ENCODE assay signal across 28 cellular contexts in genomic region chr13:24718192-24718965, GRCh38. TPM values are rescaled to one million over a fixed set of nuclear protein-coding genes. Genes with fewer than 3 reads are reported as not detected.
"Had no signal": no experiment of that assay in that cellular context is flagged by ENCODE, and none has a peak within 500 bp of the region (broad histone marks: within the 10 kb centered on the region; RNA-seq: fewer than 3 reads in every experiment).

No MANE protein-coding gene starts in this region.

- H3K9me3 ChIP-seq: gastrocnemius medialis, mucosa of descending colon, pancreas, right lobe of liver, spleen, testis, tibial nerve had no signal

- DNase-seq: cortex of kidney; dorsolateral prefrontal cortex; effector CD8-positive, alpha-beta T cell; gastrocnemius medialis; kidney; left cardiac atrium; mucosa of descending colon; natural killer cell; occipital lobe; pancreas; right lobe of liver; spleen; stimulated activated CD4-positive, alpha-beta T cell treated with anti-CD3 and anti-CD28 coated beads, Interleukin-15, amount 100 ng/mL, for 24 hours; stimulated activated CD4-positive, alpha-beta T cell treated with anti-CD3 and anti-CD28 coated beads, Interleukin-1b, Interleukin-23, amount 100 ng/mL, for 48 hours; stimulated activated CD4-positive, alpha-beta T cell treated with anti-CD3 and anti-CD28 coated beads, Interleukin-4, amount 100 ng/mL, for 24 hours; testis had no signal

- H3K9me3 Mint-ChIP-seq: central memory CD8-positive, alpha-beta T cell; natural killer cell; neural crest cell; stimulated activated memory B cell treated with anti-CD40 and anti-IgM and Interleukin-4, amounts not matched to agents 10 μg/mL and 1 μg/mL and 100 μg/mL, for 72 hours; stimulated activated naive CD8-positive, alpha-beta T cell treated with anti-CD3 and anti-CD28 coated beads, Interleukin-15, Interleukin-2, amounts not matched to agents 100 ng/mL and 50 ng/mL, for 24 hours had no signal

- H3K27ac ChIP-seq: dorsolateral prefrontal cortex, gastrocnemius medialis, pancreas, right lobe of liver, spleen, testis, tibial nerve had no signal

- H3K36me3 Mint-ChIP-seq: natural killer cell; stimulated activated memory B cell treated with anti-CD40 and anti-IgM and Interleukin-4, amounts not matched to agents 10 μg/mL and 1 μg/mL and 100 μg/mL, for 72 hours had no signal

- H3K4me3 Mint-ChIP-seq: central memory CD8-positive, alpha-beta T cell; natural killer cell; neural crest cell; stimulated activated memory B cell treated with anti-CD40 and anti-IgM and Interleukin-4, amounts not matched to agents 10 μg/mL and 1 μg/mL and 100 μg/mL, for 72 hours; stimulated activated naive CD8-positive, alpha-beta T cell treated with anti-CD3 and anti-CD28 coated beads, Interleukin-15, Interleukin-2, amounts not matched to agents 100 ng/mL and 50 ng/mL, for 24 hours had no signal

- H3K36me3 ChIP-seq: gastrocnemius medialis, pancreas, right lobe of liver, spleen, tibial nerve had no signal

- ATAC-seq: gastrocnemius medialis; mucosa of descending colon; natural killer cell; pancreas; stimulated activated memory B cell treated with anti-CD40 and anti-IgM and Interleukin-4, amounts not matched to agents 10 μg/mL and 1 μg/mL and 100 μg/mL, for 72 hours had no signal

- H3K27ac Mint-ChIP-seq: natural killer cell; progenitor cell of endocrine pancreas; stimulated activated memory B cell treated with anti-CD40 and anti-IgM and Interleukin-4, amounts not matched to agents 10 μg/mL and 1 μg/mL and 100 μg/mL, for 72 hours; stimulated activated naive CD8-positive, alpha-beta T cell treated with anti-CD3 and anti-CD28 coated beads, Interleukin-15, Interleukin-2, amounts not matched to agents 100 ng/mL and 50 ng/mL, for 24 hours had no signal

- H3K27me3 ChIP-seq: gastrocnemius medialis, right lobe of liver, testis, tibial nerve had no signal

- H3K4me1 ChIP-seq: pancreas, right lobe of liver, spleen, testis, tibial nerve had no signal

- H3K4me3 ChIP-seq: dorsolateral prefrontal cortex, gastrocnemius medialis, mucosa of descending colon, pancreas, right lobe of liver, spleen, tibial nerve had no signal

- H3K4me1 Mint-ChIP-seq: central memory CD8-positive, alpha-beta T cell; stimulated activated memory B cell treated with anti-CD40 and anti-IgM and Interleukin-4, amounts not matched to agents 10 μg/mL and 1 μg/mL and 100 μg/mL, for 72 hours had no signal

RNA-seq across cellular contexts. Expression of gene ATP12A, which starts 38.2 kb away (rescaled TPM):
- total RNA-seq: fibroblast of lung, gastrocnemius medialis, left cardiac atrium, lung microvascular endothelial cell, mucosa of descending colon, natural killer cell, right lobe of liver, skeletal muscle tissue, spleen, tibial nerve had no signal
- polyA plus RNA-seq: fibroblast of lung, liver, spleen had no signal

RNA-seq across cellular contexts. Expression of gene RNF17, which starts 45.6 kb away (rescaled TPM):
- total RNA-seq: fibroblast of lung, kidney, left cardiac atrium, mucosa of descending colon, natural killer cell, neural crest cell, occipital lobe, pancreas, progenitor cell of endocrine pancreas, right lobe of liver, ureter had no signal
- polyA plus RNA-seq: esophagus, fibroblast of lung, liver, pancreas had no signal
